20 cellular contexts compared by ENCODE assay signal in the genomic region with DNA sequence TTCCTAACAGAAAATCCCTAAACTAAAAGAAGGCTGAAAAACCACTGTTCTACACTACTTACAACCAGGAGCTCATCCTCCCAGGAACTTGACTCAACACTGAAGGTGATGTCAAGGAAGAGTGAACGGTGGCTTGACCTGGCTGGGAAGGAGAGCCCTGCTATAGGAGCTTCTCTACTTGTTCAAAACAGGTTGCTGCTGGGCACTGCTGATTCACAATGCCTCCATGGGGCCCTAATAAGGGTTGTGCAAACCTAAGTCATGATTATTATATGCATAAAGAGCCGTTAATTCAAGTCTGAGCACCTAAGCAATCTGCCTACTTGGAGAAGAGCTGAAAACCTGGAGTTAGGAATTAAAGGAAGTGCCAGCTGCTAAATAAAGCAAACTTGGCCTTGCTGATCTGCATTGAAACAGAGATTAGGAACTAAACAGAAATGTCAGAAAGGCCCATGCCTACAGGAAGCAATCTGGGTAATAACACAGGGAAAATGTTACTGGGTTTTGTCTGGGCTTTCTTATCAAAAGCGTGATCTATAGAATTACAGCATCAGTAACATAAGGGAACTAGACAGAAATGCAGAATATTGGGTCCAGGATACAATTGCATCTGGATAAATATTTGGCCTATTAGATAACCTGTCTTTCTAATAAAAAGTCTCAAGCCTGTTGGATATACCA.
"Had no signal": no experiment of that assay in that cellular context is flagged by ENCODE, and none has a peak within 500 bp of the region (broad histone marks: within the 10 kb centered on the region; RNA-seq: fewer than 3 reads in every experiment).

No MANE protein-coding gene starts in this region.

- ATAC-seq: HepG2, Panc1 had no signal

- H3K36me3 ChIP-seq: MG63 had no signal

- H3K27me3 ChIP-seq: MG63 had no signal

- DNase-seq: IMR-90, Karpas-422, KG1, MG63, NCI-H1092, NCI-H1436 treated with DMSO at 0.1 percent for 48 hours, NCI-H187, NCI-H2029, NCI-H2081 treated with DMSO at 0.1 percent for 48 hours, NCI-H2171, NCI-H226, NCI-H446, NCI-H510A, NCI-H524 treated with DMSO at 0.1 percent for 48 hours, NCI-H82, SHP77, SW 1271 had no signal

- H3K9me3 ChIP-seq: MG63 had no signal

- FAIRE-seq: HepG2 had no signal

- H3K27ac ChIP-seq: RWPE1 had no signal

- H3K4me3 ChIP-seq: MG63 had no signal
